8 cellular contexts compared by ENCODE assay signal in genomic region chr22:24157783-24158170, GRCh38. TPM values are rescaled to one million over a fixed set of nuclear protein-coding genes. Genes with fewer than 3 reads are reported as not detected.
DNase-seq lines count a peak whose midpoint lies in the region; ATAC-seq, FAIRE-seq and TF ChIP-seq lines count a peak whose summit lies in the region.

No MANE protein-coding gene starts in this region.

- H3K27me3 ChIP-seq in AG04450 (ENCODE audit: control insufficient read depth, insufficient read depth, low read length) (no peaks in the 10 kb centered on the region), HCT116 (ENCODE audit: insufficient read depth, low read length) (no peaks in the 10 kb centered on the region), ascending aorta (no peaks in the 10 kb centered on the region), small intestine (ENCODE audit: control insufficient read depth in 2 of 2, insufficient read depth in 2 of 2, low read length in 2 of 2) (no peaks in the 10 kb centered on the region)

- no peak for DNase-seq in AG04450 (ENCODE audit: low read depth, low spot score)
- no peak for DNase-seq in HCT116 (ENCODE audit: low read depth, low spot score)
- DNase-seq in ascending aorta (ENCODE audit: low spot score in 2 of 2), result peak; percentile 61 to 87
- no peak for DNase-seq in natural killer cell
- no peak for DNase-seq in COLO829 (ENCODE audit: low spot score)
- no peak for DNase-seq in stimulated activated CD4-positive, alpha-beta T cell treated with anti-CD3 and anti-CD28 coated beads, Interleukin-4, amount 100 ng/mL, for 24 hours
- no peak for DNase-seq in small intestine

- H3K27ac ChIP-seq in AG04450 (ENCODE audit: low read depth, low read length) (peak overlapping the region; percentile 31), HCT116 (ENCODE audit: low read depth, low read length) (peak overlapping the region; percentile 86), ascending aorta (peak overlapping the region; percentile 80 to 89), small intestine (ENCODE audit: low read depth in 1 of 2, low read length in 1 of 2) (peak overlapping the region in 1 of 2 donors; percentile 72)

- no peak overlapping the region for H2AFZ ChIP-seq in HCT116 (ENCODE audit: low read depth, low read length, poor library complexity, severe bottlenecking)

- no TSS peak for BruUV-seq in HCT116 (replicated peaks; lab: Mats Ljungman, UMichigan)

- RAD21 ChIA-PET in HCT116 (lab: Charles Lee; ENCODE audit: low non-redundant PET in 1 of 2, low total read pairs in 2 of 2, uncharacterized antibody in 2 of 2, unreplicated experiment in 2 of 2), result no interaction called here

- ATAC-seq in HCT116 (no peak), natural killer cell (no peak), GM18519 (IDR thresholded peaks at IDR 0.05; ENCODE audit: low FRiP score, unreplicated experiment) (no peak)

- H3K9me3 ChIP-seq in AG04450 (ENCODE audit: control insufficient read depth, insufficient read depth, low read length) (no peaks in the 10 kb centered on the region), HCT116 (ENCODE audit: control insufficient read depth in 1 of 2, insufficient read depth in 1 of 2, low read depth in 1 of 2, low read length in 2 of 2) (no peaks in the 10 kb centered on the region), ascending aorta (no peaks in the 10 kb centered on the region), small intestine (ENCODE audit: control insufficient read depth, low read depth) (no peaks in the 10 kb centered on the region)

- peak overlapping the region; percentile 95 for H3K4me3 ChIP-seq in AG04450 (ENCODE audit: low read depth, low read length)
- no peak overlapping the region for H3K4me3 ChIP-seq in HCT116 (replicated peaks in 1 of 2; ENCODE audit: low read depth in 1 of 2, low read length in 2 of 2)
- H3K4me3 ChIP-seq in ascending aorta, result peak overlapping the region; percentile 74 to 92
- H3K4me3 ChIP-seq in small intestine (ENCODE audit: low read depth in 1 of 2, low read length in 2 of 2), result peak overlapping the region in 1 of 2 donors; percentile 38

- FAIRE-seq in small intestine (lab: Jason Lieb, UNC), result no peak

- H3K27me3 Mint-ChIP-seq in natural killer cell (ENCODE audit: low read depth in 2 of 2), result no peaks in the 10 kb centered on the region

- H3K4me1 ChIP-seq in HCT116 (ENCODE audit: control insufficient read depth in 1 of 2, insufficient read depth in 2 of 2, low read length in 2 of 2) (peaks cover 18 to 31% of the 10 kb centered on the region in 2 experiments), ascending aorta (peaks cover 21 to 50% of the 10 kb centered on the region in 2 donors), small intestine (ENCODE audit: control insufficient read depth in 2 of 2, insufficient read depth in 1 of 2, low read depth in 1 of 2, low read length in 1 of 2) (no peaks in the 10 kb centered on the region)

- H3K9me3 Mint-ChIP-seq in natural killer cell, result no peaks in the 10 kb centered on the region

- peak overlapping the region; percentile 98 for H3K4me2 ChIP-seq in HCT116 (ENCODE audit: low read length)

- no peaks in the 10 kb centered on the region for H3K79me2 ChIP-seq in HCT116 (ENCODE audit: insufficient read depth, low read length)

- intact Hi-C loops in HCT116 (cut with micrococcal nuclease) (loop anchor here (10.0 kb wide), 1 partner anchor 143 kb away; the partner anchor contains the start of gene CABIN1), ascending aorta (cut with DNase I) (loop anchor here (1.0 to 5.0 kb wide), 3 partner anchors 10 to 50 kb away; no protein-coding TSS in a partner anchor), natural killer cell (cut with micrococcal nuclease) (loop anchor here (10.0 kb wide), 1 partner anchor 143 kb away; the partner anchor contains the start of gene CABIN1)

- TF ChIP-seq POLR2A in HCT116 (IDR thresholded peaks at IDR 0.05; ENCODE audit: borderline replicate concordance, extremely low read depth, insufficient read depth, insufficient read length), result no peak

- peak overlapping the region; percentile 94 for H3K4me3 Mint-ChIP-seq in natural killer cell

- TF ChIP-seq RAD21 in HCT116 (IDR thresholded peaks at IDR 0.05; ENCODE audit: low read depth), result no peak

- H3K4me1 Mint-ChIP-seq in natural killer cell, result peaks cover 63 to 89% of the 10 kb centered on the region in 2 donors

- no peaks in the 10 kb centered on the region for H3K36me3 ChIP-seq in HCT116 (ENCODE audit: control insufficient read depth in 1 of 2, insufficient read depth in 2 of 2, low read length in 2 of 2)
- H3K36me3 ChIP-seq in ascending aorta, result no peaks in the 10 kb centered on the region
- peaks cover 2 to 3% of the 10 kb centered on the region in 2 donors for H3K36me3 ChIP-seq in small intestine (ENCODE audit: control insufficient read depth in 2 of 2, insufficient read depth in 2 of 2, low read length in 2 of 2)

- H3K9me2 ChIP-seq in HCT116 (ENCODE audit: insufficient read depth), result no peaks in the 10 kb centered on the region

- H3K9ac ChIP-seq in HCT116 (ENCODE audit: low read length), result no peak overlapping the region

- TF ChIP-seq CTCF in AG04450 (IDR thresholded peaks at IDR 0.05; ENCODE audit: low read depth, low read length) (peak; percentile 5; the same call in 1 of the 2 replicates), HCT116 (IDR thresholded peaks at IDR 0.05 in 2 of 3, conservative IDR thresholded peaks at IDR 0.05 in 1 of 3; ENCODE audit: borderline replicate concordance in 1 of 3, insufficient read depth in 1 of 3, low read depth in 2 of 3, low read length in 2 of 3) (no peak), ascending aorta (IDR thresholded peaks at IDR 0.05) (peak in 1 of 3 experiments; percentile 28), natural killer cell (IDR thresholded peaks at IDR 0.05) (no peak)

- CTCF ChIA-PET in AG04450 (lab: Charles Lee), result interaction anchor here (0.8 to 3.5 kb wide), 28 partner anchors 7 to 148 kb away, joined by 3 to 26 read pairs (median 5); no protein-coding TSS in a partner anchor
- CTCF ChIA-PET in HCT116 (lab: Charles Lee), result interaction anchor here (0.8 to 4.4 kb wide), 6 partner anchors 17 to 373 kb away, joined by 3 to 29 read pairs (median 3); no protein-coding TSS in a partner anchor

- H3K36me3 Mint-ChIP-seq in natural killer cell, result no peaks in the 10 kb centered on the region

- no peaks in the 10 kb centered on the region for H4K20me1 ChIP-seq in HCT116 (ENCODE audit: insufficient read depth)

- 72 to 86% (median 80%) methylated on average over 11 of the region's 11 CpGs for WGBS in small intestine, 3 donors

- peak overlapping the region; percentile 85 to 88 for H3K27ac Mint-ChIP-seq in natural killer cell

- POLR2A ChIA-PET in AG04450 (lab: Yijun Ruan, JAX) (interaction anchor here (3.3 kb wide), 1 partner anchor 11 kb away, joined by 27 read pairs; no protein-coding TSS in a partner anchor), HCT116 (lab: Charles Lee) (no interaction called here)

TF ChIP-seq in HCT116, 20 proteins besides CTCF, POLR2A, EP300 and RAD21 (continues in another document):
- TF ChIP-seq, protein P1, sequence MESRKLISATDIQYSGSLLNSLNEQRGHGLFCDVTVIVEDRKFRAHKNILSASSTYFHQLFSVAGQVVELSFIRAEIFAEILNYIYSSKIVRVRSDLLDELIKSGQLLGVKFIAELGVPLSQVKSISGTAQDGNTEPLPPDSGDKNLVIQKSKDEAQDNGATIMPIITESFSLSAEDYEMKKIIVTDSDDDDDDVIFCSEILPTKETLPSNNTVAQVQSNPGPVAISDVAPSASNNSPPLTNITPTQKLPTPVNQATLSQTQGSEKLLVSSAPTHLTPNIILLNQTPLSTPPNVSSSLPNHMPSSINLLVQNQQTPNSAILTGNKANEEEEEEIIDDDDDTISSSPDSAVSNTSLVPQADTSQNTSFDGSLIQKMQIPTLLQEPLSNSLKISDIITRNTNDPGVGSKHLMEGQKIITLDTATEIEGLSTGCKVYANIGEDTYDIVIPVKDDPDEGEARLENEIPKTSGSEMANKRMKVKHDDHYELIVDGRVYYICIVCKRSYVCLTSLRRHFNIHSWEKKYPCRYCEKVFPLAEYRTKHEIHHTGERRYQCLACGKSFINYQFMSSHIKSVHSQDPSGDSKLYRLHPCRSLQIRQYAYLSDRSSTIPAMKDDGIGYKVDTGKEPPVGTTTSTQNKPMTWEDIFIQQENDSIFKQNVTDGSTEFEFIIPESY (IDR thresholded peaks at IDR 0.05; ENCODE audit: extremely low read depth, insufficient replicate concordance, low read length), result no peak
- no peak for TF ChIP-seq EZH2 (IDR thresholded peaks at IDR 0.05)
- no peak for TF ChIP-seq CEBPB (IDR thresholded peaks at IDR 0.05; ENCODE audit: low read depth)
- TF ChIP-seq JUND (IDR thresholded peaks at IDR 0.05), result no peak
- no peak for TF ChIP-seq EZH2phosphoT487 (IDR thresholded peaks at IDR 0.05; ENCODE audit: borderline replicate concordance)
- no peak for TF ChIP-seq ELF1 (IDR thresholded peaks at IDR 0.05; ENCODE audit: borderline replicate concordance, low read depth)
- no peak for TF ChIP-seq SIN3A (IDR thresholded peaks at IDR 0.05; ENCODE audit: low read depth)
- no peak for TF ChIP-seq SP1 (IDR thresholded peaks at IDR 0.05; ENCODE audit: low read depth)
- TF ChIP-seq FOSL1 (IDR thresholded peaks at IDR 0.05; ENCODE audit: low read depth), result no peak
- TF ChIP-seq MAX (IDR thresholded peaks at IDR 0.05), result no peak
- TF ChIP-seq ZNF274 (IDR thresholded peaks at IDR 0.05; ENCODE audit: low read depth, low read length), result no peak

RNA-seq across cellular contexts. Expression of gene SUSD2, which starts 23.5 kb away (rescaled TPM):
- polyA plus RNA-seq in AG04450 (2011; rRNA removed), result 0.63 and 1.1 TPM in 2 replicates
- polyA minus RNA-seq in AG04450 (2011; rRNA and poly(A)+ RNA removed), result 0.09 and 0.32 TPM in 2 replicates
- 6.6 TPM for total RNA-seq in HCT116 (2021; ENCODE audit: unreplicated experiment)
- polyA plus RNA-seq in HCT116 (2012), result 9.6 and 10.3 TPM in 2 replicates
- total RNA-seq in ascending aorta, result 51.0 TPM
- 1 to 10 TPM in 2 of 3 donors, under 1 TPM in 1; 0.75 to 1.7 (median 1.5) TPM for total RNA-seq in natural killer cell
- polyA plus RNA-seq in small intestine, result 10 to 100 TPM in 1 of 3 donors, 1 to 10 TPM in 2; 6.1 to 15.0 (median 7.6) TPM

Comparison
In these comparisons a context has a peak if more than half of its experiments do, and no peak if none do; other contexts are left out.
1. DNase-seq: peak in ascending aorta (2 of 2); none in AG04450 (single experiment), HCT116 (single experiment), natural killer cell (single experiment), COLO829 (single experiment), stimulated activated CD4-positive, alpha-beta T cell treated with anti-CD3 and anti-CD28 coated beads, Interleukin-4, amount 100 ng/mL, for 24 hours (single experiment) and small intestine (single experiment).
2. H3K4me3 ChIP-seq: peak in AG04450 (single experiment) and ascending aorta (2 of 2); none in HCT116 (0 of 2).